ENCODE assay signal across 7 cellular contexts in the genomic region with DNA sequence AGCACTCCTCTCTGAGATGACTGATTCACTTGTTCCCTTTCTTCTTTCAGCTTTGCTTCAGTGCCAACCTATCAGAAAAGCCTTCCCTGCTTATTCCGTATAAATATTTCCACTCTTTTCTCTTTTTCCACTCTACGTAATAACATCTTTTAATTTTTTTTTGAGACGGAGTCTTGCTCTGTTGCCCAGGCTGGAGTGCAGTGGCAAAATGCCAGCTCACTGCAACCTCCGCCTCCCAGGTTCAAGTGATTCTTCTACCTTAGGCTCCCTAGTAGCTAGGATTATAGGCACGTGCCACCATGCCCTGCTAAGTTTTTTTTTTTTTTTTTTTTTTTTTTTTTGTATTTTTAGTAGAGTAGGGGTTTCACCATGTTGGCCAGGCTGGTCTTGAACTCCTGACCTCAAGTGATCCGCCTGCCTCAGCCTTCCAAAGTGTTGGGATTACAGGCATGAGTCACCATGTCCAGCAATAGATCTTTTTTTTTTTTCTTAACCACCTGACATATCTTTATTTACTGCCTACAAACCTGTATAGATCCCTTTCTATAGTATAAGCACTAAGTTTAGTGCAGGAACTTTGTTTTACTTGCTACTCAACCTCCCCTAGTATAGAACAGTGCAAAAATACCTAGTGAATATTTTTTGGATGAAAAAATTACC. TPM values are rescaled to one million over a fixed set of nuclear protein-coding genes. Genes with fewer than 3 reads are reported as not detected.
DNase-seq lines count a peak whose midpoint lies in the region; ATAC-seq, FAIRE-seq and TF ChIP-seq lines count a peak whose summit lies in the region.
"Not testable (repeated sequence)": the region's sequence is repeated elsewhere in the genome, so short reads cannot be mapped to it uniquely, and the experiment has no call there.

No MANE protein-coding gene starts in this region.

- not testable (repeated sequence) for H3K4me1 Mint-ChIP-seq in activated CD8-positive, alpha-beta memory T cell treated with anti-CD3 and anti-CD28 coated beads, Interleukin-2, amount 10 ng/mL, durations not matched to agents 7 days and 5 days; activated naive CD8-positive, alpha-beta T cell (ENCODE audit: low read depth); central memory CD8-positive, alpha-beta T cell; naive thymus-derived CD4-positive, alpha-beta T cell

- not testable (repeated sequence) for H3K4me3 Mint-ChIP-seq in activated CD8-positive, alpha-beta memory T cell treated with anti-CD3 and anti-CD28 coated beads, Interleukin-2, amount 10 ng/mL, durations not matched to agents 7 days and 5 days; activated naive CD8-positive, alpha-beta T cell; central memory CD8-positive, alpha-beta T cell; naive thymus-derived CD4-positive, alpha-beta T cell

- not testable (repeated sequence) for FAIRE-seq in A549 (lab: Jason Lieb, UNC)

- not testable (repeated sequence) for H3K9me3 ChIP-seq in A549; naive thymus-derived CD4-positive, alpha-beta T cell (ENCODE audit: control insufficient read depth in 2 of 3, low read length in 3 of 3); gastrocnemius medialis

- DNase-seq in A549 (ENCODE audit: low read depth in 1 of 2, low spot score in 1 of 2); HEK293T (ENCODE audit: extremely low spot score); activated CD8-positive, alpha-beta memory T cell treated with anti-CD3 and anti-CD28 coated beads, Interleukin-2, amount 10 ng/mL, durations not matched to agents 7 days and 5 days; central memory CD8-positive, alpha-beta T cell (ENCODE audit: low spot score in 2 of 2); naive thymus-derived CD4-positive, alpha-beta T cell; gastrocnemius medialis: not testable (repeated sequence)

- not testable (repeated sequence) for H3K27me3 ChIP-seq in naive thymus-derived CD4-positive, alpha-beta T cell (ENCODE audit: control insufficient read depth in 2 of 2, insufficient read depth in 2 of 2, low read length in 2 of 2); gastrocnemius medialis

- not testable (repeated sequence) for H3K4me2 ChIP-seq in A549

- TF ChIP-seq CTCF in A549 (IDR thresholded peaks at IDR 0.05); gastrocnemius medialis (IDR thresholded peaks at IDR 0.05 in 4 of 5, conservative IDR thresholded peaks at IDR 0.05 in 1 of 5): not testable (repeated sequence)

- not testable (repeated sequence) for H3K27me3 Mint-ChIP-seq in activated CD8-positive, alpha-beta memory T cell treated with anti-CD3 and anti-CD28 coated beads, Interleukin-2, amount 10 ng/mL, durations not matched to agents 7 days and 5 days; activated naive CD8-positive, alpha-beta T cell; central memory CD8-positive, alpha-beta T cell; naive thymus-derived CD4-positive, alpha-beta T cell

- H3K9me3 Mint-ChIP-seq in activated CD8-positive, alpha-beta memory T cell treated with anti-CD3 and anti-CD28 coated beads, Interleukin-2, amount 10 ng/mL, durations not matched to agents 7 days and 5 days (ENCODE audit: low read depth); activated naive CD8-positive, alpha-beta T cell (ENCODE audit: low read depth); central memory CD8-positive, alpha-beta T cell; naive thymus-derived CD4-positive, alpha-beta T cell: not testable (repeated sequence)

- not testable (repeated sequence) for ATAC-seq in A549; activated CD8-positive, alpha-beta memory T cell treated with anti-CD3 and anti-CD28 coated beads, Interleukin-2, amount 10 ng/mL, durations not matched to agents 7 days and 5 days; central memory CD8-positive, alpha-beta T cell (replicated peaks; ENCODE audit: extremely low read depth, poor library complexity, severe bottlenecking); naive thymus-derived CD4-positive, alpha-beta T cell; gastrocnemius medialis

- TF ChIP-seq RAD21 in A549 (conservative IDR thresholded peaks at IDR 0.05 in 1 of 2, IDR thresholded peaks at IDR 0.05 in 1 of 2) = not testable (repeated sequence)

- TF ChIP-seq EP300 in A549 (IDR thresholded peaks at IDR 0.05) = not testable (repeated sequence)

- H3K36me3 Mint-ChIP-seq in activated CD8-positive, alpha-beta memory T cell treated with anti-CD3 and anti-CD28 coated beads, Interleukin-2, amount 10 ng/mL, durations not matched to agents 7 days and 5 days = peaks cover 53% of the 10 kb centered on the region
- H3K36me3 Mint-ChIP-seq in activated naive CD8-positive, alpha-beta T cell = not testable (repeated sequence)
- H3K36me3 Mint-ChIP-seq in central memory CD8-positive, alpha-beta T cell (ENCODE audit: insufficient read depth) = peaks cover 71% of the 10 kb centered on the region
- peaks cover 0 to 46% (median 26%) of the 10 kb centered on the region in 5 donors for H3K36me3 Mint-ChIP-seq in naive thymus-derived CD4-positive, alpha-beta T cell

- in situ Hi-C loops in gastrocnemius medialis (cut with MboI; ENCODE audit: low sequenced_read_pairs in 4 of 4) = not testable (repeated sequence)

- H3K4me1 ChIP-seq in A549; naive thymus-derived CD4-positive, alpha-beta T cell (ENCODE audit: control insufficient read depth in 2 of 2, insufficient read depth in 2 of 2, low read length in 2 of 2); gastrocnemius medialis: not testable (repeated sequence)

- CTCF ChIA-PET in A549 (lab: Yijun Ruan, JAX) = interaction anchor here (0.6 to 4.3 kb wide), 9 partner anchors 8 to 60 kb away, joined by 3 to 22 read pairs (median 4); no protein-coding TSS in a partner anchor
- CTCF ChIA-PET in HEK293T (lab: Yijun Ruan, JAX) = interaction anchor here (1.7 kb wide), 1 partner anchor 20 kb away, joined by 13 read pairs; no protein-coding TSS in a partner anchor
- CTCF ChIA-PET in activated CD8-positive, alpha-beta memory T cell treated with anti-CD3 and anti-CD28 coated beads, Interleukin-2, amount 10 ng/mL, durations not matched to agents 7 days and 5 days (lab: Charles Lee) = interaction anchor here (1.6 to 2.7 kb wide), 2 partner anchors 17 to 19 kb away, joined by 4 to 13 read pairs; no protein-coding TSS in a partner anchor
- CTCF ChIA-PET in naive thymus-derived CD4-positive, alpha-beta T cell (lab: Charles Lee) = interaction anchor here (0.5 kb wide), 1 partner anchor 419 kb away, joined by 3 read pairs; no protein-coding TSS in a partner anchor

- intact Hi-C loops in naive thymus-derived CD4-positive, alpha-beta T cell (cut with micrococcal nuclease) = loop anchor here in 1 of 2 donors (5.0 kb wide), 1 partner anchor 38 kb away; no protein-coding TSS in a partner anchor
- intact Hi-C loops in gastrocnemius medialis (cut with DNase I; ENCODE audit: low total_unique reads) = not testable (repeated sequence)

- 86% methylated on average over 6 of the region's 6 CpGs for WGBS in A549 (ENCODE audit: missing lambda C conversion rate)

- not testable (repeated sequence) for TF ChIP-seq POLR2A in A549 (IDR thresholded peaks at IDR 0.05; ENCODE audit: low read length); gastrocnemius medialis (IDR thresholded peaks at IDR 0.05)

- POLR2A ChIA-PET in A549 (lab: Yijun Ruan, JAX); HEK293T (lab: Yijun Ruan, JAX): not testable (repeated sequence)
- POLR2A ChIA-PET in naive thymus-derived CD4-positive, alpha-beta T cell (lab: Charles Lee) = interaction anchor here (0.7 to 1.2 kb wide), 2 partner anchors 68 to 185 kb away, joined by 4 read pairs; no protein-coding TSS in a partner anchor

- not testable (repeated sequence) for H3K4me3 ChIP-seq in A549; naive thymus-derived CD4-positive, alpha-beta T cell (ENCODE audit: low read length); gastrocnemius medialis

- H3K27ac Mint-ChIP-seq in activated CD8-positive, alpha-beta memory T cell treated with anti-CD3 and anti-CD28 coated beads, Interleukin-2, amount 10 ng/mL, durations not matched to agents 7 days and 5 days = peak overlapping the region; percentile 32
- peak overlapping the region; percentile 58 for H3K27ac Mint-ChIP-seq in activated naive CD8-positive, alpha-beta T cell
- H3K27ac Mint-ChIP-seq in central memory CD8-positive, alpha-beta T cell (ENCODE audit: low read depth) = peak overlapping the region; percentile 47
- H3K27ac Mint-ChIP-seq in naive thymus-derived CD4-positive, alpha-beta T cell = peak overlapping the region in 5 of 9 donors; percentile 25 to 69 (median 31)

- peaks cover 17 to 78% (median 22%) of the 10 kb centered on the region in 3 experiments for H3K36me3 ChIP-seq in naive thymus-derived CD4-positive, alpha-beta T cell (ENCODE audit: control insufficient read depth in 2 of 3, insufficient read depth in 3 of 3, low read length in 3 of 3)
- H3K36me3 ChIP-seq in gastrocnemius medialis = peaks cover 0 to 87% of the 10 kb centered on the region in 2 donors

- not testable (repeated sequence) for H3K27ac ChIP-seq in A549; naive thymus-derived CD4-positive, alpha-beta T cell (ENCODE audit: low read depth, low read length)
- peak overlapping the region in 3 of 4 donors; percentile 27 to 51 (median 39) for H3K27ac ChIP-seq in gastrocnemius medialis

TF ChIP-seq in HEK293T, 16 proteins besides CTCF, POLR2A, EP300 and RAD21:
- TF ChIP-seq ZNF384 (IDR thresholded peaks at IDR 0.05) = peak; percentile 50
TF ChIP-seq in HEK293T: peak in this region for 1; not testable (repeated sequence) for 15.

RNA-seq across cellular contexts. Expression of gene LUC7L2, which starts 55.2 kb away (rescaled TPM):
- polyA plus RNA-seq in A549 (2011; rRNA removed) = 49.5 and 75.7 TPM in 2 replicates
- 26.6 and 39.9 TPM in 2 replicates for polyA plus RNA-seq in A549 (2012; cell fraction: cytosol; rRNA removed)
- 33.5 and 60.9 TPM in 2 replicates for polyA plus RNA-seq in A549 (2012; cell fraction: nucleus; rRNA removed)
- polyA plus RNA-seq in A549 (2017; fragmentation: RNase III; extraction: RNeasy Plus Mini Kit Qiagen cat#74134 plus additional on column Dnase treatment) = 47.8 to 50.0 TPM (median 49.5 TPM) in 3 replicates
- polyA minus RNA-seq in A549 (2011; rRNA and poly(A)+ RNA removed) = 17.9 and 21.6 TPM in 2 replicates
- 100 to 1,000 TPM; 137 to 152 TPM for total RNA-seq in activated CD8-positive, alpha-beta memory T cell treated with anti-CD3 and anti-CD28 coated beads, Interleukin-2, amount 10 ng/mL, durations not matched to agents 7 days and 5 days
- total RNA-seq in naive thymus-derived CD4-positive, alpha-beta T cell = 100 to 1,000 TPM; 116 to 183 (median 150) TPM
- polyA plus RNA-seq in naive thymus-derived CD4-positive, alpha-beta T cell = 10 to 100 TPM; 59.6 to 90.6 TPM
- total RNA-seq in gastrocnemius medialis = 10 to 100 TPM; 49.2 to 79.7 (median 54.0) TPM
